In the genomic region with DNA sequence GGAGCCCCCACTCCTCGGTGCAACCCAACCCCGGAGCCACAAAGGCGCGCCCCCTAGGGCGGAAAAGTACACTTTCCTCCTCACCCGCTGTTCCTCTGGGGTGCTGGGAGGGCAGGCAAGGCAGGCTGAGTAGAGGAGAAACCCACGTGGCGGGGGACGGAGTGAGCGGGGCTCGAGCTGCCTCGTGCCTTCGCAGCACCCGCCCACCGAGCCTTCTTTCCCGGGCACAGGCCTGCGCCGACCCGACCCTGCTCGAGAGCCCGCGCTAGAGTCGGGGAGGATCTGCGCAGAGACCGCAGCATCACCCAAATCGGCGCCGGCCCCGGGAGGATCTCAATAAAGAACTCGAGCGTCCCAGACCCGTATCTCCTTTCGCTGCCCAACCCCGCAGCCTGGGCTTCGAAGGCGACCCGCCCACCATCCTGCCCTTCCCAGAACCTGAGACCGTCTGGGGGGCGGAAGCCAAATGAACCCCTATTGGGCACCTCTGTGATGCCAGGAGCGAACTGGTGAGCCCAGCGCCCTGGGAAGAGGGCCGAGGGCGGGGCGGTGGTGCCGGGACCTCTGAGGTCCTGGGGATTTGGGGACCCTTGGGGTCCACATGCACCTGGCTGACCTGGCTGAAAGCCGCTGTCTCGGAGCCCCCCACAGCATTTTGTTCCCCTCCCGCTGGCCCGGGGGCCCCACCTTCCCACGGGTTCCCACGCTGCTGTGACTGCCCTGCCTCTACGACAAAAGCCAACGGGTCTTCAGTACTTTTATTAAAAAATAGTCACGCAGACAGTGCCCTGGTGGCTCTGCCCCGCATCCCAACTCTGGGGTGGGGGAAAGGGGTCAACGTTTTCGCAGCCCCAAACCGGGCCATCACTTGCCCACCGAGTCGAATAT, we compare ENCODE assay signal across 11 cellular contexts. TPM values are rescaled to one million over a fixed set of nuclear protein-coding genes. Genes with fewer than 3 reads are reported as not detected.
DNase-seq lines count a peak whose midpoint lies in the region; ATAC-seq and TF ChIP-seq lines count a peak whose summit lies in the region.
"Had no signal": no experiment of that assay in that cellular context is flagged by ENCODE, and none has a peak within 500 bp of the region (broad histone marks: within the 10 kb centered on the region; RNA-seq: fewer than 3 reads in every experiment).

No MANE protein-coding gene starts in this region.

- peak; percentile 25 for DNase-seq in left cardiac atrium
- no peak for DNase-seq in Right ventricle myocardium superior
- DNase-seq in kidney epithelial cell (ENCODE audit: low read depth) = no peak
- no peak for DNase-seq in suprapubic skin (ENCODE audit: low spot score in 2 of 2)
- no peak for DNase-seq in hippocampal formation (lab: John Stamatoyannopoulos, UW)
- no peak for DNase-seq in HuH-7 (ENCODE audit: low spot score)
- DNase-seq in NCI-H1417 treated with DMSO at 0.1 percent for 48 hours (lab: John Stamatoyannopoulos, UW) = no peak

- peak overlapping the region; percentile 48 for H3K4me3 Mint-ChIP-seq in activated T-helper 17 cell treated with anti-CD3 and anti-CD28 coated beads, Interleukin-2, amount 50 U/mL, for 72 hours

- H3K4me3 ChIP-seq in kidney epithelial cell (ENCODE audit: low read depth, low read length) (no peak overlapping the region), suprapubic skin (peak overlapping the region; percentile 18)
- H3K4me3 ChIP-seq: BLaER1, right atrium auricular region had no signal

- no peak for TF ChIP-seq POLR2A in suprapubic skin (IDR thresholded peaks at IDR 0.05)

- no peak overlapping the region for H3K27ac Mint-ChIP-seq in activated T-helper 17 cell treated with anti-CD3 and anti-CD28 coated beads, Interleukin-2, amount 50 U/mL, for 72 hours

- no peaks in the 10 kb centered on the region for H3K4me1 Mint-ChIP-seq in activated T-helper 17 cell treated with anti-CD3 and anti-CD28 coated beads, Interleukin-2, amount 50 U/mL, for 72 hours

- no peaks in the 10 kb centered on the region for H3K9me3 ChIP-seq in suprapubic skin
- H3K9me3 ChIP-seq: BLaER1, right atrium auricular region had no signal

- peaks cover 45% of the 10 kb centered on the region for H3K27me3 ChIP-seq in kidney epithelial cell (ENCODE audit: control insufficient read depth, insufficient read depth, low read length)
- H3K27me3 ChIP-seq in suprapubic skin = peaks cover 46% of the 10 kb centered on the region

- no peaks in the 10 kb centered on the region for H3K9me3 Mint-ChIP-seq in activated T-helper 17 cell treated with anti-CD3 and anti-CD28 coated beads, Interleukin-2, amount 50 U/mL, for 72 hours

- ATAC-seq in left cardiac atrium (peak in 1 of 2 donors; percentile 4), Right ventricle myocardium superior (ENCODE audit: poor library complexity) (no peak)
- ATAC-seq in activated T-helper 17 cell treated with anti-CD3 and anti-CD28 coated beads, Interleukin-2, amount 50 U/mL, for 72 hours (replicated peaks) = peak; percentile 34

- 11% methylated on average over 10 of the region's 60 CpGs for WGBS in suprapubic skin

- TF ChIP-seq EP300 in suprapubic skin (IDR thresholded peaks at IDR 0.05) = no peak

- TF ChIP-seq CTCF in kidney epithelial cell (IDR thresholded peaks at IDR 0.05; ENCODE audit: insufficient read depth, low read length, poor library complexity, severe bottlenecking) (peak; percentile 7), suprapubic skin (IDR thresholded peaks at IDR 0.05) (no peak)

- H3K27me3 Mint-ChIP-seq in activated T-helper 17 cell treated with anti-CD3 and anti-CD28 coated beads, Interleukin-2, amount 50 U/mL, for 72 hours = peaks cover 12% of the 10 kb centered on the region

- peaks cover 24% of the 10 kb centered on the region for H3K4me1 ChIP-seq in suprapubic skin

- H3K36me3 ChIP-seq in kidney epithelial cell (ENCODE audit: control insufficient read depth, insufficient read depth, low read length) (no peaks in the 10 kb centered on the region), suprapubic skin (peaks cover 14% of the 10 kb centered on the region)

- intact Hi-C loops in left cardiac atrium (cut with DNase I) = no loop called here
- intact Hi-C loops in Right ventricle myocardium superior (cut with DNase I) = no loop called here

- peaks cover 37% of the 10 kb centered on the region for H3K36me3 Mint-ChIP-seq in activated T-helper 17 cell treated with anti-CD3 and anti-CD28 coated beads, Interleukin-2, amount 50 U/mL, for 72 hours (ENCODE audit: low read depth)

- no peak overlapping the region for H3K27ac ChIP-seq in suprapubic skin
- H3K27ac ChIP-seq: BLaER1, KMS-11, right atrium auricular region had no signal

RNA-seq across cellular contexts. Expression of gene UCN, which starts 1.3 kb away (rescaled TPM):
- total RNA-seq in left cardiac atrium (1 to 10 TPM; 1.2 to 1.6 TPM), Right ventricle myocardium superior (0.59 TPM), kidney epithelial cell (1.6 and 1.7 TPM in 2 replicates), suprapubic skin (1 to 10 TPM in 2 of 4 donors, not detected in 2; 2.1 to 3.9 TPM)
- total RNA-seq in activated T-helper 17 cell treated with anti-CD3 and anti-CD28 coated beads, Interleukin-2, amount 50 U/mL, for 72 hours = 1 to 10 TPM; 1.7 to 2.4 TPM

RNA-seq across cellular contexts. Expression of gene MPV17, which starts 16.0 kb away (rescaled TPM):
- 10 to 100 TPM; 52.7 to 60.9 TPM for total RNA-seq in left cardiac atrium
- 37.2 TPM for total RNA-seq in Right ventricle myocardium superior
- total RNA-seq in activated T-helper 17 cell treated with anti-CD3 and anti-CD28 coated beads, Interleukin-2, amount 50 U/mL, for 72 hours = 10 to 100 TPM; 77.2 to 89.2 TPM
- total RNA-seq in kidney epithelial cell = 90.7 and 105 TPM in 2 replicates
- 10 to 100 TPM; 51.8 to 87.5 (median 68.4) TPM for total RNA-seq in suprapubic skin

RNA-seq across cellular contexts. Expression of gene TRIM54, which starts 24.7 kb away (rescaled TPM):
- total RNA-seq in left cardiac atrium (100 to 1,000 TPM in 1 of 2 donors, 10 to 100 TPM in 1; 92.1 to 105 TPM), Right ventricle myocardium superior (301 TPM), kidney epithelial cell (0.27 and 0.33 TPM in 2 replicates), suprapubic skin (not detected)
- under 1 TPM in 1 of 2 donors, not detected in 1; 0.13 TPM for total RNA-seq in activated T-helper 17 cell treated with anti-CD3 and anti-CD28 coated beads, Interleukin-2, amount 50 U/mL, for 72 hours

RNA-seq across cellular contexts. Expression of gene DNAJC5G, which starts 31.7 kb away (rescaled TPM):
- total RNA-seq in left cardiac atrium (under 1 TPM; 0.41 to 0.71 TPM), Right ventricle myocardium superior (2.3 TPM), kidney epithelial cell (not detected in 2 replicates), suprapubic skin (not detected)
- not detected for total RNA-seq in activated T-helper 17 cell treated with anti-CD3 and anti-CD28 coated beads, Interleukin-2, amount 50 U/mL, for 72 hours

RNA-seq across cellular contexts. Expression of gene SLC30A3, which starts 44.1 kb away (rescaled TPM):
- total RNA-seq in left cardiac atrium = 1 to 10 TPM; 4.8 to 5.7 TPM
- total RNA-seq in Right ventricle myocardium superior = 10.4 TPM
- total RNA-seq in activated T-helper 17 cell treated with anti-CD3 and anti-CD28 coated beads, Interleukin-2, amount 50 U/mL, for 72 hours = under 1 TPM in 1 of 2 donors, not detected in 1; 0.50 TPM
- total RNA-seq in kidney epithelial cell = 0.08 and 0.27 TPM in 2 replicates
- total RNA-seq in suprapubic skin = not detected

Comparison
In these comparisons a context has a peak if more than half of its experiments do, and no peak if none do; other contexts are left out.
1. RNA of gene TRIM54, which starts 24.7 kb away (total RNA-seq): 301 TPM in Right ventricle myocardium superior (single experiment) and 92.1 to 105 TPM in left cardiac atrium; 0.27 to 0.33 TPM in kidney epithelial cell, 0.13 TPM in activated T-helper 17 cell treated with anti-CD3 and anti-CD28 coated beads, Interleukin-2, amount 50 U/mL, for 72 hours and not detected in suprapubic skin; every median in the first group is over 10 times any median in the second.